Comparison of ENCODE assay signal across 29 cellular contexts in the genomic region with DNA sequence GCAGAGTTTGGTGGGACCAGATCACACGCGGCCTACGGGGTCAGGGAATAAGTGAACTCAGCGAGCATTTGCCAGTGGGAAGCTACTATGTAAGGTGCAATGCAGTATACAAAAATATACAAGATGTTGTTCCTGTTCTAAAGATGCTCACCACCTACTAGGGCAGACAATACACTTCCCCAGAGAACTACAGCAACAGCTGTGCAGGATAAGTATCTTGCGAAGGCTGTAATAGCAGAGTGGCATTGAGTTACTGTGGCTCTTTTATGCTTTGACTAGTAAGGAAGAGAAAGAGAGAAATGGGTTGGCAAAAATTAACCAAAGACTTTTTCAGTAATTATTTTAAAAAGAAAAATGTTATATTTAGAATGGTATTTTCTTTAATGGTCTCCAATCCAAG.
"Had no signal": no experiment of that assay in that cellular context is flagged by ENCODE, and none has a peak within 500 bp of the region (broad histone marks: within the 10 kb centered on the region; RNA-seq: fewer than 3 reads in every experiment).

No MANE protein-coding gene starts in this region.

- ATAC-seq: activated T-cell treated with anti-CD3 and anti-CD28 coated beads, Interleukin-2, amount 50 U/mL, for 72 hours; K562; Panc1; T-helper 17 cell had no signal

- H3K27ac Mint-ChIP-seq: activated B cell treated with CpG ODN at 0.5 μM for 24 hours; activated CD4-positive, alpha-beta memory T cell treated with anti-CD3 and anti-CD28 coated beads for 36 hours; activated CD4-positive, alpha-beta T cell treated with anti-CD3 and anti-CD28 coated beads, Interleukin-2, amount 10 ng/mL, durations not matched to agents 7 days and 5 days; activated naive CD8-positive, alpha-beta T cell treated with anti-CD3 and anti-CD28 coated beads, Interleukin-2, amount 10 ng/mL, durations not matched to agents 7 days and 5 days; activated T-cell treated with anti-CD3 and anti-CD28 coated beads, Interleukin-2, amount 50 U/mL, for 72 hours; activated T-helper 2 cell treated with anti-CD3 and anti-CD28 coated beads, Interferon-gamma antibody, Interleukin-2, Interleukin-4, amounts not matched to agents 10 μg/mL and 5 μg/mL and 100 μg/mL, durations not matched to agents 14 hours and 24 hours and 36 hours; T-helper 17 cell had no signal

- H3K27me3 Mint-ChIP-seq: activated B cell treated with CpG ODN at 0.5 μM for 24 hours; activated CD4-positive, alpha-beta memory T cell treated with anti-CD3 and anti-CD28 coated beads for 36 hours; activated CD4-positive, alpha-beta T cell treated with anti-CD3 and anti-CD28 coated beads, Interleukin-2, amount 10 ng/mL, durations not matched to agents 7 days and 5 days; activated naive CD8-positive, alpha-beta T cell treated with anti-CD3 and anti-CD28 coated beads, Interleukin-2, amount 10 ng/mL, durations not matched to agents 7 days and 5 days; T-helper 17 cell had no signal

- H3K4me3 Mint-ChIP-seq: activated B cell treated with CpG ODN at 0.5 μM for 24 hours; activated CD4-positive, alpha-beta memory T cell treated with anti-CD3 and anti-CD28 coated beads for 36 hours; activated CD4-positive, alpha-beta T cell treated with anti-CD3 and anti-CD28 coated beads, Interleukin-2, amount 10 ng/mL, durations not matched to agents 7 days and 5 days; activated naive CD8-positive, alpha-beta T cell treated with anti-CD3 and anti-CD28 coated beads, Interleukin-2, amount 10 ng/mL, durations not matched to agents 7 days and 5 days; activated T-cell treated with anti-CD3 and anti-CD28 coated beads, Interleukin-2, amount 50 U/mL, for 72 hours; T-helper 17 cell had no signal

- H3K4me1 Mint-ChIP-seq: activated B cell treated with CpG ODN at 0.5 μM for 24 hours; activated CD4-positive, alpha-beta T cell treated with anti-CD3 and anti-CD28 coated beads, Interleukin-2, amount 10 ng/mL, durations not matched to agents 7 days and 5 days; activated naive CD8-positive, alpha-beta T cell treated with anti-CD3 and anti-CD28 coated beads, Interleukin-2, amount 10 ng/mL, durations not matched to agents 7 days and 5 days; T-helper 17 cell had no signal

- H3K9me3 ChIP-seq: adrenal gland, breast epithelium had no signal

- H3K27me3 ChIP-seq: adrenal gland, breast epithelium had no signal

- H3K9me3 Mint-ChIP-seq: activated B cell treated with CpG ODN at 0.5 μM for 24 hours; activated CD4-positive, alpha-beta memory T cell treated with anti-CD3 and anti-CD28 coated beads for 36 hours; activated CD4-positive, alpha-beta T cell treated with anti-CD3 and anti-CD28 coated beads, Interleukin-2, amount 10 ng/mL, durations not matched to agents 7 days and 5 days; activated naive CD8-positive, alpha-beta T cell treated with anti-CD3 and anti-CD28 coated beads, Interleukin-2, amount 10 ng/mL, durations not matched to agents 7 days and 5 days; activated T-cell treated with anti-CD3 and anti-CD28 coated beads, Interleukin-2, amount 50 U/mL, for 72 hours; activated T-helper 2 cell treated with anti-CD3 and anti-CD28 coated beads, Interferon-gamma antibody, Interleukin-2, Interleukin-4, amounts not matched to agents 10 μg/mL and 5 μg/mL and 100 μg/mL, durations not matched to agents 14 hours and 24 hours and 36 hours had no signal

- H3K4me1 ChIP-seq: breast epithelium had no signal

- H3K36me3 ChIP-seq: adrenal gland, breast epithelium had no signal

- H3K4me3 ChIP-seq: adrenal gland, breast epithelium, K562 had no signal

- H3K36me3 Mint-ChIP-seq: activated CD4-positive, alpha-beta memory T cell treated with anti-CD3 and anti-CD28 coated beads for 36 hours; activated naive CD8-positive, alpha-beta T cell treated with anti-CD3 and anti-CD28 coated beads, Interleukin-2, amount 10 ng/mL, durations not matched to agents 7 days and 5 days had no signal

- H3K27ac ChIP-seq: adrenal gland, breast epithelium, RWPE1 had no signal

- DNase-seq: activated B cell treated with CpG ODN at 0.5 μM for 24 hours; activated CD4-positive, alpha-beta memory T cell treated with anti-CD3 and anti-CD28 coated beads for 36 hours; activated CD4-positive, alpha-beta T cell treated with anti-CD3 and anti-CD28 coated beads for 1 hour; activated CD4-positive, alpha-beta T cell treated with anti-CD3 and anti-CD28 coated beads, Interleukin-2, amount 10 ng/mL, durations not matched to agents 7 days and 5 days; activated CD8-positive, alpha-beta memory T cell treated with anti-CD3 and anti-CD28 coated beads, Interleukin-2, amount 50 U/mL, for 4 hours; activated gamma-delta T cell treated with Interleukin-2 at 50 U/mL for 16 hours; activated naive CD4-positive, alpha-beta T cell treated with anti-CD3 and anti-CD28 coated beads, Interleukin-2, amount 50 U/mL, for 16 hours; activated naive CD8-positive, alpha-beta T cell treated with anti-CD3 and anti-CD28 coated beads, Interleukin-2, amount 10 ng/mL, durations not matched to agents 7 days and 5 days; activated T-cell treated with anti-CD3 and anti-CD28 coated beads, Interleukin-2, amount 50 U/mL, for 72 hours; adrenal gland; aorta; caudate nucleus; Karpas-422; NCI-H1105 treated with DMSO at 0.1 percent for 48 hours; NCI-H1436 treated with DMSO at 0.1 percent for 48 hours; NCI-H187; NCI-H2081; NCI-H446 treated with DMSO at 0.1 percent for 48 hours; NCI-H524 treated with DMSO at 0.1 percent for 48 hours; NCI-H774; OCI-M1; SHP77; T-helper 17 cell; T-helper 9 cell had no signal
